In the genomic region with DNA sequence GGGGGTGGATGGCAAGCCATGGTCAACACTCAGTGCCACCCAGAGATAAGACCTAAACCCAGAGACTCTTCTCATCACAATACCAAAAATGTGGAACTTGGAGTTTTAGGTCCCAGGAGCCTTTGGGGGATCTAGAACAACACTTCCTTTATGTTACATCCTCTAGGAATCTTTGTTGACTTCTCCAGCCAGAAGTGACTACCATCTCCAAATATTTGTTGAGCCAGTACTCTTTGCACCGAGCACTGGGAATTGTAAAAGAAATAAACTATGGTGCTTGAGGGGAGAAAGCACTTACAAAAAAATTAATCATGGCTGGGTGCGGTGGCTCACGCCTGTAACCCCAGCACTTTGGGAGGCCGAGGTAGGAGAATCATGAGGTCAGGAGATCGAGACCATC, we compare ENCODE assay signal across 24 cellular contexts.
A peak's percentile ranks its signal among the peaks of the same experiment; 100 is the strongest.
DNase-seq lines count a peak whose midpoint lies in the region; ATAC-seq, FAIRE-seq and TF ChIP-seq lines count a peak whose summit lies in the region.
"Had no signal": no experiment of that assay in that cellular context is flagged by ENCODE, and none has a peak within 500 bp of the region (broad histone marks: within the 10 kb centered on the region; RNA-seq: fewer than 3 reads in every experiment).

No MANE protein-coding gene starts in this region.

- ATAC-seq in HepG2 (peak; percentile 29; the same call in 1 of the 3 replicates), right lobe of liver (no peak), GM18511 (IDR thresholded peaks at IDR 0.05; ENCODE audit: unreplicated experiment) (no peak)
- ATAC-seq: CD8-positive, alpha-beta T cell; GM12878 had no signal

- H3K36me3 ChIP-seq in HepG2 (replicated peaks in 1 of 2; ENCODE audit: control insufficient read depth in 1 of 2, insufficient read depth in 2 of 2, low read length in 2 of 2), result no peaks in the 10 kb centered on the region; a peak in 3 of 5 replicates
- no peaks in the 10 kb centered on the region for H3K36me3 ChIP-seq in right lobe of liver
- H3K36me3 ChIP-seq in astrocyte (ENCODE audit: insufficient read depth, low read length), result no peaks in the 10 kb centered on the region
- H3K36me3 ChIP-seq in tibial artery, result no peaks in the 10 kb centered on the region
- H3K36me3 ChIP-seq: BLaER1 had no signal

- TF ChIP-seq EP300 in HepG2 (IDR thresholded peaks at IDR 0.05; ENCODE audit: low read depth in 2 of 2, low read length in 2 of 2) (no peak), HepG2 (CRISPR knock-in tag; IDR thresholded peaks at IDR 0.05; ENCODE audit: borderline replicate concordance) (no peak)

- H3K9ac ChIP-seq in HepG2 (ENCODE audit: insufficient read depth, low read depth, low read length), result no peak overlapping the region
- no peak overlapping the region for H3K9ac ChIP-seq in astrocyte (ENCODE audit: low read length)
- H3K9ac ChIP-seq: BLaER1 had no signal

- H3K4me1 ChIP-seq in HepG2 (ENCODE audit: insufficient read depth, low read length), result peaks cover 36% of the 10 kb centered on the region
- H3K4me1 ChIP-seq in right lobe of liver, result no peaks in the 10 kb centered on the region
- peaks cover 3% of the 10 kb centered on the region for H3K4me1 ChIP-seq in astrocyte (ENCODE audit: insufficient read depth, low read length)
- H3K4me1 ChIP-seq in tibial artery, result no peaks in the 10 kb centered on the region
- H3K4me1 ChIP-seq: BLaER1, Caco-2 had no signal

- no peaks in the 10 kb centered on the region for H3K4me1 Mint-ChIP-seq in astrocyte (ENCODE audit: low read depth, unreplicated experiment)
- H3K4me1 Mint-ChIP-seq: B cell; CD4-positive, CD25-positive, alpha-beta regulatory T cell had no signal

- H3K4me3 ChIP-seq in HepG2 (replicated peaks in 1 of 3; ENCODE audit: insufficient read depth in 1 of 3, low read depth in 2 of 3, low read length in 3 of 3) (no peak overlapping the region), right lobe of liver (no peak overlapping the region), astrocyte (ENCODE audit: insufficient read depth, low read depth, low read length) (no peak overlapping the region), fibroblast of the aortic adventitia (ENCODE audit: low read depth, low read length) (no peak overlapping the region), tibial artery (no peak overlapping the region)
- H3K4me3 ChIP-seq: BLaER1, GM12878 had no signal

- intact Hi-C loops in HepG2 (cut with micrococcal nuclease; ENCODE audit: unreplicated experiment) (no loop called here), right lobe of liver (cut with DNase I) (no loop called here), tibial artery (cut with DNase I; ENCODE audit: low total_unique reads) (no loop called here)

- DNase-seq in HepG2 (ENCODE audit: low spot score) (peak; percentile 22), right lobe of liver (no peak), astrocyte (ENCODE audit: low read depth) (peak; percentile 24), fibroblast of the aortic adventitia (ENCODE audit: low read depth) (peak; percentile 23), anterior cingulate cortex (lab: John Stamatoyannopoulos, UW) (no peak), NCI-H2107 treated with DMSO at 0.1 percent for 48 hours (lab: John Stamatoyannopoulos, UW; ENCODE audit: unreplicated experiment) (no peak), tibial artery (no peak)
- DNase-seq: Caco-2; CD4-positive, CD25-positive, alpha-beta regulatory T cell; CD8-positive, alpha-beta T cell; DMS153; DND-41; EL; GDM1; H7; HCEC 1CT had no signal

- H3K4me2 ChIP-seq in HepG2 (ENCODE audit: low read depth, low read length) (no peak overlapping the region), astrocyte (ENCODE audit: low read length) (no peak overlapping the region)
- H3K4me2 ChIP-seq: BLaER1 had no signal

- H2AFZ ChIP-seq in HepG2 (ENCODE audit: low read length) (no peak overlapping the region), astrocyte (ENCODE audit: low read depth, low read length) (no peak overlapping the region)

- TF ChIP-seq POLR2A in HepG2 (IDR thresholded peaks at IDR 0.05; ENCODE audit: insufficient read depth in 1 of 2, low read depth in 2 of 2, low read length in 2 of 2) (no peak), right lobe of liver (IDR thresholded peaks at IDR 0.05) (no peak)

- H3K27ac Mint-ChIP-seq in astrocyte (ENCODE audit: unreplicated experiment), result no peak overlapping the region
- H3K27ac Mint-ChIP-seq: B cell; CD4-positive, CD25-positive, alpha-beta regulatory T cell; CD8-positive, alpha-beta T cell had no signal

- H3K27ac ChIP-seq in HepG2 (ENCODE audit: extremely low read length, insufficient read depth, low read length) (no peak overlapping the region), right lobe of liver (no peak overlapping the region), astrocyte (ENCODE audit: low read depth, low read length) (no peak overlapping the region), tibial artery (no peak overlapping the region)
- H3K27ac ChIP-seq: 22Rv1, BLaER1, C4-2B had no signal

- 84% methylated on average over 5 of the region's 5 CpGs for WGBS in HepG2 (ENCODE audit: low lambda C conversion rate)
- WGBS in right lobe of liver (ENCODE audit: insufficient coverage, low coverage, low lambda C conversion rate, missing lambda C conversion rate), result 97% methylated on average over 5 of the region's 5 CpGs

- H3K79me2 ChIP-seq in HepG2 (ENCODE audit: insufficient read depth, low read length) (no peaks in the 10 kb centered on the region), astrocyte (ENCODE audit: insufficient read depth, low read length) (no peaks in the 10 kb centered on the region)

- H3K27me3 ChIP-seq in HepG2 (ENCODE audit: control insufficient read depth in 1 of 2, insufficient read depth in 2 of 2, low read length in 2 of 2) (no peaks in the 10 kb centered on the region), right lobe of liver (no peaks in the 10 kb centered on the region), astrocyte (ENCODE audit: insufficient read depth, low read length) (no peaks in the 10 kb centered on the region), tibial artery (no peaks in the 10 kb centered on the region)
- H3K27me3 ChIP-seq: BLaER1 had no signal

- in situ Hi-C loops in HepG2 (cut with HindIII; ENCODE audit: extremely low pct_ligation_motif_present, low pct_unique_long_range_greater_than_20kb), result no loop called here

- H3K4me3 Mint-ChIP-seq in astrocyte (ENCODE audit: unreplicated experiment), result no peak overlapping the region
- H3K4me3 Mint-ChIP-seq: B cell; CD4-positive, CD25-positive, alpha-beta regulatory T cell; CD8-positive, alpha-beta T cell had no signal

- peaks cover 2% of the 10 kb centered on the region for H3K27me3 Mint-ChIP-seq in astrocyte (ENCODE audit: low read depth, unreplicated experiment)
- H3K27me3 Mint-ChIP-seq: B cell; CD4-positive, CD25-positive, alpha-beta regulatory T cell had no signal

- peak; percentile 47 for FAIRE-seq in HepG2 (lab: Jason Lieb, UNC)
- FAIRE-seq in astrocyte (lab: Jason Lieb, UNC), result no peak
- FAIRE-seq: A204.1, GM12878, H1 had no signal

- POLR2A ChIA-PET in HepG2 (lab: Yijun Ruan, JAX), result no interaction called here

- no TSS peak for BruUV-seq in HepG2 (replicated peaks; lab: Mats Ljungman, UMichigan)

- H3K9me3 Mint-ChIP-seq in astrocyte (ENCODE audit: unreplicated experiment), result no peaks in the 10 kb centered on the region
- H3K9me3 Mint-ChIP-seq: CD8-positive, alpha-beta T cell had no signal

- CTCF ChIA-PET in HepG2 (lab: Yijun Ruan, JAX; ENCODE audit: low intra/inter-chr PET ratio, low total read pairs), result no interaction called here

- H4K20me1 ChIP-seq in HepG2 (ENCODE audit: insufficient read depth, low read length) (no peaks in the 10 kb centered on the region), astrocyte (ENCODE audit: insufficient read depth, low read length) (no peaks in the 10 kb centered on the region)
- H4K20me1 ChIP-seq: BLaER1 had no signal

- TF ChIP-seq RAD21 in HepG2 (CRISPR knock-in tag; IDR thresholded peaks at IDR 0.05), result no peak

- no peaks in the 10 kb centered on the region for H3K9me3 ChIP-seq in HepG2 (ENCODE audit: low read length)
- H3K9me3 ChIP-seq in right lobe of liver, result no peaks in the 10 kb centered on the region
- H3K9me3 ChIP-seq in astrocyte (ENCODE audit: insufficient read depth, low read depth, low read length), result no peaks in the 10 kb centered on the region
- no peaks in the 10 kb centered on the region for H3K9me3 ChIP-seq in tibial artery
- H3K9me3 ChIP-seq: BLaER1, Caco-2 had no signal

- H3K36me3 Mint-ChIP-seq in astrocyte (ENCODE audit: low read depth, unreplicated experiment), result no peaks in the 10 kb centered on the region
- H3K36me3 Mint-ChIP-seq: CD4-positive, CD25-positive, alpha-beta regulatory T cell; CD8-positive, alpha-beta T cell had no signal

- TF ChIP-seq CTCF in HepG2 (CRISPR knock-in tag; IDR thresholded peaks at IDR 0.05) (no peak), right lobe of liver (IDR thresholded peaks at IDR 0.05) (no peak), astrocyte (IDR thresholded peaks at IDR 0.05; ENCODE audit: insufficient read depth, low read depth, low read length) (no peak), fibroblast of the aortic adventitia (IDR thresholded peaks at IDR 0.05; ENCODE audit: insufficient read depth, low read length) (no peak), tibial artery (IDR thresholded peaks at IDR 0.05) (no peak)

TF ChIP-seq in HepG2, 621 proteins besides CTCF, POLR2A, EP300 and RAD21:
- TF ChIP-seq HOXA5 (CRISPR knock-in tag; IDR thresholded peaks at IDR 0.05), result no peak
- TF ChIP-seq BCL6 (CRISPR knock-in tag; IDR thresholded peaks at IDR 0.05), result peak; percentile 82

Comparison
In these comparisons a context has a peak if more than half of its experiments do, and no peak if none do; other contexts are left out.
1. DNase-seq: peak in HepG2 (single experiment), astrocyte (single experiment) and fibroblast of the aortic adventitia (single experiment); none in right lobe of liver (0 of 3), anterior cingulate cortex (0 of 58), NCI-H2107 treated with DMSO at 0.1 percent for 48 hours (single experiment) and tibial artery (0 of 2).